ENCODE assay signal across 19 cellular contexts in the genomic region with DNA sequence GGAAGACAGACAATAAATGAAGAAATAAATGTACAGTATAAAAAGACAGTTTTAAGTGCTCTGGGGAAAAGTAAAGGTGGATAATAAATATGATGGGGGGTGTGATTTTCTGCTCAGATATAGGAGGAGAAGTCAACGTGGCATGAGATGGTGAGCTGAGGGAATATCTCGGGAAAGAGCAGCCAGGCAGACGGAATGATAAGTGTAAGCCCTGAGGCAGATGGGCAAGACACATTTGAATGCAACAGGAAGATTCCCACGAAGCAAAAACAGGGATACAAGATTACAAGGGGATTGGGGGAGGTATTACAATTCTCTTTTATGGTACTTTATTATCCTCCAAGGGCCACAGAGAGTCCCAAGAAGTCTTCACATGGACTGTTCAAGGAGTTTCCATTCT.
"Had no signal": no experiment of that assay in that cellular context is flagged by ENCODE, and none has a peak within 500 bp of the region (broad histone marks: within the 10 kb centered on the region; RNA-seq: fewer than 3 reads in every experiment).

No MANE protein-coding gene starts in this region.

- H3K27me3 ChIP-seq: body of pancreas, uterus had no signal

- H3K36me3 Mint-ChIP-seq: activated naive CD8-positive, alpha-beta T cell treated with anti-CD3 and anti-CD28 coated beads for 36 hours; immature natural killer cell; naive B cell had no signal

- H3K4me3 Mint-ChIP-seq: activated naive CD8-positive, alpha-beta T cell treated with anti-CD3 and anti-CD28 coated beads for 36 hours; activated T-helper 1 cell treated with anti-CD3 and anti-CD28 coated beads, Interleukin-12 subunit alpha, Interleukin-12 subunit beta, Interleukin-2, Interleukin-4 antibody, amounts not matched to agents 30 ng/mL and 10 ng/mL and 1 ng/mL, durations not matched to agents 14 hours and 24 hours and 36 hours; immature natural killer cell; naive B cell had no signal

- H3K4me3 ChIP-seq: body of pancreas, coronary artery, lung, thoracic aorta, uterus had no signal

- H3K27ac Mint-ChIP-seq: activated naive CD8-positive, alpha-beta T cell treated with anti-CD3 and anti-CD28 coated beads for 36 hours; activated T-helper 1 cell treated with anti-CD3 and anti-CD28 coated beads, Interleukin-12 subunit alpha, Interleukin-12 subunit beta, Interleukin-2, Interleukin-4 antibody, amounts not matched to agents 30 ng/mL and 10 ng/mL and 1 ng/mL, durations not matched to agents 14 hours and 24 hours and 36 hours; immature natural killer cell had no signal

- ATAC-seq: body of pancreas, left cardiac atrium had no signal

- H3K4me1 ChIP-seq: parathyroid adenoma, uterus had no signal

- H3K27ac ChIP-seq: coronary artery, parathyroid adenoma, thoracic aorta, uterus had no signal

- H3K9me3 Mint-ChIP-seq: activated naive CD8-positive, alpha-beta T cell treated with anti-CD3 and anti-CD28 coated beads for 36 hours; activated T-helper 1 cell treated with anti-CD3 and anti-CD28 coated beads, Interleukin-12 subunit alpha, Interleukin-12 subunit beta, Interleukin-2, Interleukin-4 antibody, amounts not matched to agents 30 ng/mL and 10 ng/mL and 1 ng/mL, durations not matched to agents 14 hours and 24 hours and 36 hours; immature natural killer cell; naive B cell had no signal

- H3K36me3 ChIP-seq: thoracic aorta, uterus had no signal

- DNase-seq: activated CD4-positive, CD25-positive, alpha-beta regulatory T cell treated with anti-CD3 and anti-CD28 coated beads, Interleukin-2, amount 50 U/mL, for 72 hours; activated naive CD8-positive, alpha-beta T cell treated with anti-CD3 and anti-CD28 coated beads for 36 hours; amygdala; body of pancreas; central memory CD4-positive, alpha-beta T cell; foreskin fibroblast; head of caudate nucleus; immature natural killer cell; left cardiac atrium; naive B cell; small intestine; T-helper 1 cell; T1000; uterus had no signal

- H3K4me1 Mint-ChIP-seq: activated naive CD8-positive, alpha-beta T cell treated with anti-CD3 and anti-CD28 coated beads for 36 hours; immature natural killer cell; naive B cell had no signal

- H3K9me3 ChIP-seq: body of pancreas, thoracic aorta, uterus had no signal
